In genomic region chr2:151078889-151079288, GRCh38 we compare ENCODE assay signal across 33 cellular contexts.
"Had no signal": no experiment of that assay in that cellular context is flagged by ENCODE, and none has a peak within 500 bp of the region (broad histone marks: within the 10 kb centered on the region; RNA-seq: fewer than 3 reads in every experiment).

No MANE protein-coding gene starts in this region.

- H3K4me3 ChIP-seq: adrenal gland, ascending aorta, body of pancreas, breast epithelium, cardiac muscle cell had no signal

- H3K27ac ChIP-seq: adrenal gland, ascending aorta, body of pancreas, brain microvascular endothelial cell, breast epithelium, cardiac muscle cell had no signal

- ATAC-seq: activated naive CD4-positive, alpha-beta T cell treated with anti-CD3 and anti-CD28 coated beads, Interleukin-2, amount 50 U/mL, for 72 hours; activated naive CD8-positive, alpha-beta T cell treated with anti-CD3 and anti-CD28 coated beads, Interleukin-2, amount 50 U/mL, for 24 hours; activated T-cell treated with anti-CD3 and anti-CD28 coated beads, Interleukin-2, amount 50 U/mL, for 4 hours; activated T-cell treated with anti-CD3 and anti-CD28 coated beads, Interleukin-2, amount 50 U/mL, for 72 hours; activated T-helper 17 cell treated with anti-CD3 and anti-CD28 coated beads, Interleukin-2, amount 50 U/mL, for 72 hours; body of pancreas had no signal

- H3K9me3 ChIP-seq: adrenal gland, body of pancreas, breast epithelium had no signal

- FAIRE-seq: astrocyte, bronchial epithelial cell had no signal

- H3K27me3 ChIP-seq: adrenal gland, ascending aorta, body of pancreas, brain microvascular endothelial cell, breast epithelium, cardiac muscle cell had no signal

- DNase-seq: activated effector memory CD4-positive, alpha-beta T cell treated with anti-CD3 and anti-CD28 coated beads, Interleukin-2, amount 50 U/mL, for 16 hours; activated effector memory CD4-positive, alpha-beta T cell treated with Interleukin-2 at 50 U/mL for 16 hours; activated gamma-delta T cell; activated gamma-delta T cell treated with Interleukin-2 at 50 U/mL for 16 hours; activated naive CD4-positive, alpha-beta T cell; activated naive CD4-positive, alpha-beta T cell treated with anti-CD3 and anti-CD28 coated beads for 36 hours; activated naive CD4-positive, alpha-beta T cell treated with anti-CD3 and anti-CD28 coated beads, Interleukin-2, amount 10 ng/mL, durations not matched to agents 7 days and 5 days; activated naive CD4-positive, alpha-beta T cell treated with anti-CD3 and anti-CD28 coated beads, Interleukin-2, amount 50 U/mL, for 16 hours; activated naive CD4-positive, alpha-beta T cell treated with Interleukin-2 at 50 U/mL for 16 hours; activated naive CD8-positive, alpha-beta T cell treated with anti-CD3 and anti-CD28 coated beads for 36 hours; activated naive CD8-positive, alpha-beta T cell treated with anti-CD3 and anti-CD28 coated beads, Interleukin-2, amount 10 ng/mL, durations not matched to agents 7 days and 5 days; activated naive CD8-positive, alpha-beta T cell treated with anti-CD3 and anti-CD28 coated beads, Interleukin-2, amount 50 U/mL, for 24 hours; activated T-cell treated with anti-CD3 and anti-CD28 coated beads, Interleukin-2, amount 50 U/mL, for 24 hours; activated T-cell treated with anti-CD3 and anti-CD28 coated beads, Interleukin-2, amount 50 U/mL, for 4 hours; activated T-cell treated with anti-CD3 and anti-CD28 coated beads, Interleukin-2, amount 50 U/mL, for 48 hours; activated T-cell treated with anti-CD3 and anti-CD28 coated beads, Interleukin-2, amount 50 U/mL, for 72 hours; adrenal gland; amniotic stem cell; amygdala; anterior cingulate cortex; aorta; body of pancreas; brain microvascular endothelial cell; caudate nucleus; central memory CD4-positive, alpha-beta T cell; cerebellar nuclear complex had no signal

- H3K36me3 ChIP-seq: adrenal gland, ascending aorta, brain microvascular endothelial cell, breast epithelium, cardiac muscle cell had no signal

- H3K4me1 ChIP-seq: adrenal gland, ascending aorta, body of pancreas, breast epithelium had no signal
